In genomic region chr18:6414723-6415362, GRCh38 we compare ENCODE assay signal across 9 cellular contexts. TPM values are rescaled to one million over a fixed set of nuclear protein-coding genes. Genes with fewer than 3 reads are reported as not detected.
DNase-seq lines count a peak whose midpoint lies in the region; ATAC-seq, FAIRE-seq and TF ChIP-seq lines count a peak whose summit lies in the region.
"Had no signal": no experiment of that assay in that cellular context is flagged by ENCODE, and none has a peak within 500 bp of the region (broad histone marks: within the 10 kb centered on the region; RNA-seq: fewer than 3 reads in every experiment).

L3MBTL4 (minus strand) TSS chr18:6414911; CDS start chr18:6311625, 103,286 bp downstream.

- intact Hi-C loops in esophagus muscularis mucosa (cut with DNase I), result no loop called here

- FAIRE-seq in GM12892 (lab: Jason Lieb, UNC), result peak; percentile 92

- H3K36me3 ChIP-seq in ACC112 (ENCODE audit: insufficient read depth, low read length) (no peaks in the 10 kb centered on the region), NT2/D1 (ENCODE audit: insufficient read depth, insufficient read length, low read length) (no peaks in the 10 kb centered on the region), esophagus muscularis mucosa (no peaks in the 10 kb centered on the region)

- no peaks in the 10 kb centered on the region for H3K4me1 ChIP-seq in ACC112 (ENCODE audit: control insufficient read depth, insufficient read depth, low read length, unreplicated experiment)
- no peaks in the 10 kb centered on the region for H3K4me1 ChIP-seq in NT2/D1 (ENCODE audit: insufficient read depth, insufficient read length)
- H3K4me1 ChIP-seq in esophagus muscularis mucosa, result peaks cover 0 to 19% (median 12%) of the 10 kb centered on the region in 4 donors

- no peaks in the 10 kb centered on the region for H3K9me3 ChIP-seq in NT2/D1 (ENCODE audit: insufficient read depth, low read length)
- H3K9me3 ChIP-seq in esophagus muscularis mucosa, result no peaks in the 10 kb centered on the region

- no peak for TF ChIP-seq EP300 in esophagus muscularis mucosa (IDR thresholded peaks at IDR 0.05)

- no peak; the same call in 1 of the 2 replicates for TF ChIP-seq POLR2A in GM12892 (IDR thresholded peaks at IDR 0.05; ENCODE audit: low read depth, low read length)
- TF ChIP-seq POLR2A in esophagus muscularis mucosa (IDR thresholded peaks at IDR 0.05; ENCODE audit: low read depth), result no peak

- peak within 1 kb of the TSS; percentile 92 to 99 (median 97) for H3K27ac Mint-ChIP-seq in naive B cell

- H3K36me3 Mint-ChIP-seq in naive B cell, result peaks cover 0 to 12% of the 10 kb centered on the region in 2 donors

- H3K9me3 Mint-ChIP-seq in naive B cell, result no peaks in the 10 kb centered on the region

- H2AFZ ChIP-seq in ACC112 (ENCODE audit: low read length, unreplicated experiment), result no peak within 1 kb of the TSS

- whole genome bisulfite sequencing in esophagus muscularis mucosa, result 19% methylated on average over 7 of the region's 67 CpGs

- DNase-seq in GM12892 (ENCODE audit: insufficient read length) (peak; percentile 53), NT2/D1 (ENCODE audit: low read depth, low spot score) (no peak), esophagus muscularis mucosa (ENCODE audit: extremely low spot score) (peak; percentile 68), naive B cell (peak; percentile 54), dedifferentiated amniotic fluid mesenchymal stem cell (ENCODE audit: extremely low spot score) (no peak), NCI-H2196 treated with DMSO at 0.1 percent for 48 hours (lab: John Stamatoyannopoulos, UW; ENCODE audit: unreplicated experiment) (no peak)

- H3K4me1 Mint-ChIP-seq in naive B cell, result peaks cover 34 to 41% (median 39%) of the 10 kb centered on the region in 3 donors

- H3K4me3 ChIP-seq in ACC112 (ENCODE audit: low read depth, low read length), result peak within 1 kb of the TSS; percentile 77
- H3K4me3 ChIP-seq in NT2/D1 (ENCODE audit: insufficient read length, low read depth), result peak within 1 kb of the TSS; percentile 56
- peak within 1 kb of the TSS; percentile 67 to 82 (median 72) for H3K4me3 ChIP-seq in esophagus muscularis mucosa

- ATAC-seq in HG02678 (IDR thresholded peaks at IDR 0.05; ENCODE audit: unreplicated experiment), result peak; percentile 60
- ATAC-seq in naive B cell (ENCODE audit: low read depth in 2 of 2), result peak; percentile 65 to 67

- H3K27ac ChIP-seq in ACC112 (ENCODE audit: low read depth, low read length) (no peak within 1 kb of the TSS), esophagus muscularis mucosa (replicated peaks in 1 of 4) (peak within 1 kb of the TSS; percentile 67 to 81 (median 72))
- H3K27ac ChIP-seq: HL-60 had no signal

- TF ChIP-seq CTCF in esophagus muscularis mucosa (IDR thresholded peaks at IDR 0.05), result no peak

- H3K27me3 ChIP-seq in ACC112 (ENCODE audit: insufficient read depth, low read length), result peaks cover 52% of the 10 kb centered on the region
- H3K27me3 ChIP-seq in NT2/D1 (ENCODE audit: insufficient read depth, insufficient read length), result peaks cover 32% of the 10 kb centered on the region
- H3K27me3 ChIP-seq in esophagus muscularis mucosa, result peaks cover 0 to 19% (median 0%) of the 10 kb centered on the region in 4 donors

- peaks cover 0 to 6% (median 6%) of the 10 kb centered on the region in 3 donors for H3K27me3 Mint-ChIP-seq in naive B cell

- no peaks in the 10 kb centered on the region for H3K79me2 ChIP-seq in ACC112 (ENCODE audit: control insufficient read depth, insufficient read depth, low read length, unreplicated experiment)

- H3K4me3 Mint-ChIP-seq in naive B cell, result peak within 1 kb of the TSS; percentile 93 to 99 (median 96)

- H3K9ac ChIP-seq in NT2/D1 (ENCODE audit: insufficient read length, low read depth), result peak within 1 kb of the TSS; percentile 56

RNA-seq across cellular contexts. Expression of gene L3MBTL4, which starts in this region (rescaled TPM):
- 6.6 TPM for polyA plus RNA-seq in GM12892 (2012; ENCODE audit: missing spikeins)
- 1 to 10 TPM; 1.0 to 2.9 (median 1.6) TPM for total RNA-seq in esophagus muscularis mucosa
- 10 to 100 TPM in 1 of 6 donors, 1 to 10 TPM in 5; 2.7 to 12.5 (median 6.2) TPM for polyA plus RNA-seq in naive B cell (ENCODE audit: low read depth in 6 of 6)

Comparison
In these comparisons a context has a peak if more than half of its experiments do, and no peak if none do; other contexts are left out.
1. DNase-seq: peak in GM12892 (single experiment), esophagus muscularis mucosa (single experiment) and naive B cell (single experiment); none in NT2/D1 (single experiment), dedifferentiated amniotic fluid mesenchymal stem cell (single experiment) and NCI-H2196 treated with DMSO at 0.1 percent for 48 hours (single experiment).
2. Peak in every context shown above with its lines, with median percentiles within 50 percentile points of each other: H3K4me3 ChIP-seq.